Comparison of ENCODE assay signal across 11 cellular contexts in genomic region chr1:150615346-150616201, GRCh38. TPM values are rescaled to one million over a fixed set of nuclear protein-coding genes. Genes with fewer than 3 reads are reported as not detected.
A peak's percentile ranks its signal among the peaks of the same experiment; 100 is the strongest.
DNase-seq lines count a peak whose midpoint lies in the region; ATAC-seq and TF ChIP-seq lines count a peak whose summit lies in the region.
"Had no signal": no experiment of that assay in that cellular context is flagged by ENCODE, and none has a peak within 500 bp of the region (broad histone marks: within the 10 kb centered on the region; RNA-seq: fewer than 3 reads in every experiment).

No MANE protein-coding gene starts in this region.

- CTCF ChIA-PET in activated naive CD4-positive, alpha-beta T cell treated with anti-CD3 and anti-CD28 coated beads for 36 hours (lab: Charles Lee) = interaction anchor here (0.7 to 8.7 kb wide), 2 partner anchors 48 to 53 kb away, joined by 3 to 88 read pairs; no protein-coding TSS in a partner anchor

- H3K9me3 Mint-ChIP-seq in activated naive CD4-positive, alpha-beta T cell treated with anti-CD3 and anti-CD28 coated beads for 36 hours = no peaks in the 10 kb centered on the region
- no peaks in the 10 kb centered on the region for H3K9me3 Mint-ChIP-seq in T-helper 1 cell treated with Interleukin-12 subunit alpha and Interleukin-12 subunit beta and Interleukin-4 antibody, amounts not matched to agents 30 μg/mL and 1 μg/mL, for 36 hours
- H3K9me3 Mint-ChIP-seq in type B pancreatic cell = no peaks in the 10 kb centered on the region

- TF ChIP-seq POLR2A in erythroblast (IDR thresholded peaks at IDR 0.05; ENCODE audit: low read length) = peak; percentile 16

- ATAC-seq in GM21515 (IDR thresholded peaks at IDR 0.05; ENCODE audit: unreplicated experiment) = no peak

- no peak for TF ChIP-seq CTCF in type B pancreatic cell (conservative IDR thresholded peaks at IDR 0.05)

- peaks cover 54% of the 10 kb centered on the region for H3K36me3 Mint-ChIP-seq in activated naive CD4-positive, alpha-beta T cell treated with anti-CD3 and anti-CD28 coated beads for 36 hours (ENCODE audit: low read depth)
- H3K36me3 Mint-ChIP-seq in T-helper 1 cell treated with Interleukin-12 subunit alpha and Interleukin-12 subunit beta and Interleukin-4 antibody, amounts not matched to agents 30 μg/mL and 1 μg/mL, for 36 hours (ENCODE audit: low read depth) = peaks cover 31% of the 10 kb centered on the region
- H3K36me3 Mint-ChIP-seq in type B pancreatic cell = peaks cover 39% of the 10 kb centered on the region

- H3K4me1 Mint-ChIP-seq in activated naive CD4-positive, alpha-beta T cell treated with anti-CD3 and anti-CD28 coated beads for 36 hours (ENCODE audit: low read depth) = peaks cover 72% of the 10 kb centered on the region
- peaks cover 63% of the 10 kb centered on the region for H3K4me1 Mint-ChIP-seq in T-helper 1 cell treated with Interleukin-12 subunit alpha and Interleukin-12 subunit beta and Interleukin-4 antibody, amounts not matched to agents 30 μg/mL and 1 μg/mL, for 36 hours (ENCODE audit: low read depth)
- H3K4me1 Mint-ChIP-seq in type B pancreatic cell (ENCODE audit: unreplicated experiment) = peaks cover 27% of the 10 kb centered on the region

- peak overlapping the region; percentile 53 for H3K4me3 Mint-ChIP-seq in activated naive CD4-positive, alpha-beta T cell treated with anti-CD3 and anti-CD28 coated beads for 36 hours
- peak overlapping the region; percentile 30 for H3K4me3 Mint-ChIP-seq in T-helper 1 cell treated with Interleukin-12 subunit alpha and Interleukin-12 subunit beta and Interleukin-4 antibody, amounts not matched to agents 30 μg/mL and 1 μg/mL, for 36 hours
- H3K4me3 Mint-ChIP-seq in type B pancreatic cell = no peak overlapping the region

- intact Hi-C loops in activated naive CD4-positive, alpha-beta T cell treated with anti-CD3 and anti-CD28 coated beads for 36 hours (cut with micrococcal nuclease) = no loop called here

- DNase-seq in activated naive CD4-positive, alpha-beta T cell treated with anti-CD3 and anti-CD28 coated beads for 36 hours = peak; percentile 36
- no peak for DNase-seq in activated naive CD4-positive, alpha-beta T cell treated with Interleukin-2 at 50 U/mL for 16 hours
- DNase-seq in erythroblast (lab: John Stamatoyannopoulos, UW) = no peak
- DNase-seq in type B pancreatic cell (ENCODE audit: extremely low spot score, unreplicated experiment) = no peak
- DNase-seq in DMS153 treated with DMSO at 0.1 percent for 48 hours (lab: John Stamatoyannopoulos, UW; ENCODE audit: unreplicated experiment) = no peak
- DNase-seq in medulla oblongata (ENCODE audit: extremely low spot score) = no peak
- DNase-seq: AML-193, NCI-H1105 treated with DMSO at 0.1 percent for 48 hours, trophoblast cell had no signal

- peak overlapping the region; percentile 70 for H3K27ac Mint-ChIP-seq in activated naive CD4-positive, alpha-beta T cell treated with anti-CD3 and anti-CD28 coated beads for 36 hours
- H3K27ac Mint-ChIP-seq in T-helper 1 cell treated with Interleukin-12 subunit alpha and Interleukin-12 subunit beta and Interleukin-4 antibody, amounts not matched to agents 30 μg/mL and 1 μg/mL, for 36 hours = peak overlapping the region; percentile 75
- H3K27ac Mint-ChIP-seq in type B pancreatic cell = peak overlapping the region; percentile 64

- H3K27me3 Mint-ChIP-seq in activated naive CD4-positive, alpha-beta T cell treated with anti-CD3 and anti-CD28 coated beads for 36 hours (ENCODE audit: low read depth) = no peaks in the 10 kb centered on the region
- no peaks in the 10 kb centered on the region for H3K27me3 Mint-ChIP-seq in T-helper 1 cell treated with Interleukin-12 subunit alpha and Interleukin-12 subunit beta and Interleukin-4 antibody, amounts not matched to agents 30 μg/mL and 1 μg/mL, for 36 hours (ENCODE audit: low read depth)
- H3K27me3 Mint-ChIP-seq in type B pancreatic cell = no peaks in the 10 kb centered on the region

RNA-seq across cellular contexts. Expression of gene ENSA, which starts 13.8 kb away (rescaled TPM):
- total RNA-seq in activated naive CD4-positive, alpha-beta T cell treated with anti-CD3 and anti-CD28 coated beads for 36 hours = 100 to 1,000 TPM; 187 to 193 TPM
- 153 and 185 TPM in 2 replicates for total RNA-seq in type B pancreatic cell (ENCODE audit: low replicate concordance)

RNA-seq across cellular contexts. Expression of gene MCL1, which starts 36.2 kb away (rescaled TPM):
- total RNA-seq in activated naive CD4-positive, alpha-beta T cell treated with anti-CD3 and anti-CD28 coated beads for 36 hours = 100 to 1,000 TPM; 228 to 235 TPM
- 187 and 280 TPM in 2 replicates for total RNA-seq in type B pancreatic cell (ENCODE audit: low replicate concordance)
